In the genomic region with DNA sequence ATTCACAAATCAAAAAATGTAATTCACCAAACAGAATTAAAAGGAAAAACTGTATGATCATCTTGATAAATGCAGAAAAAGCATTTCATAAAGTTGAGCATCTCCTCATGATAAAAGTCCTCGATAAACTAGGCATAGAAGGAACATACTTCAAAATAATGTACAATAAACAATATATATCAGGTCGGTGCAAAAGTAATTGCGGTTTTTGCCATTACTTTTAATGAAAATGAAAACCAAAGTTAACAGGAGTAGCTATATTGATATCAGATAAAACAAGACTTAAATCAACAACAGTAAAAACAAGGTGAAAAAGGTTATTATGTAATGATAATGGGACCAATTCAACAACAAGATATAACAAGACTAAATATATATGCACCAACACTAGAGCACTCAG, we compare ENCODE assay signal across 9 cellular contexts.
"Had no signal": no experiment of that assay in that cellular context is flagged by ENCODE, and none has a peak within 500 bp of the region (broad histone marks: within the 10 kb centered on the region; RNA-seq: fewer than 3 reads in every experiment).

No MANE protein-coding gene starts in this region.

- H2AFZ ChIP-seq: GM23338 had no signal

- H3K4me3 ChIP-seq: GM23338 had no signal

- H3K27ac Mint-ChIP-seq: GM23338, H9, HFFc6 had no signal

- H3K27ac ChIP-seq: HL-60 had no signal

- DNase-seq: H9, HCEC 1CT, HFFc6, IMR-90, KBM-7 had no signal

- FAIRE-seq: H1, H54 had no signal

- H3K4me1 Mint-ChIP-seq: GM23338 had no signal

- H3K4me2 ChIP-seq: GM23338 had no signal

- ATAC-seq: GM23338 had no signal

- H3K4me3 Mint-ChIP-seq: GM23338, H9, HFFc6 had no signal
